In genomic region chr15:52288051-52288942, GRCh38 we compare ENCODE assay signal across 1 cellular context.
TF ChIP-seq lines count a peak whose summit lies in the region.

No MANE protein-coding gene starts in this region.

TF ChIP-seq in HepG2, 621 proteins besides CTCF, POLR2A, EP300 and RAD21 (continued from another document and continues in another):
- peak; percentile 96 for TF ChIP-seq RXRB (CRISPR knock-in tag; IDR thresholded peaks at IDR 0.05; ENCODE audit: borderline replicate concordance)
- peak; percentile 79 for TF ChIP-seq SKI (IDR thresholded peaks at IDR 0.05; ENCODE audit: partially characterized antibody)
- TF ChIP-seq FUBP1 (CRISPR knock-in tag; IDR thresholded peaks at IDR 0.05; ENCODE audit: borderline replicate concordance), result peak; percentile 77; the same call in 1 of the 2 replicates
- no peak for TF ChIP-seq MLXIP (CRISPR knock-in tag; IDR thresholded peaks at IDR 0.05; ENCODE audit: borderline replicate concordance)
- TF ChIP-seq SIN3B (IDR thresholded peaks at IDR 0.05; ENCODE audit: low read length), result no peak
- TF ChIP-seq SATB2 (CRISPR knock-in tag; IDR thresholded peaks at IDR 0.05), result 0 out of 2 replicates have a peak, but pooled peaks have one; percentile 55
- TF ChIP-seq NFKBIZ (CRISPR knock-in tag; IDR thresholded peaks at IDR 0.05), result peak; percentile 57; the same call in 1 of the 2 replicates
- TF ChIP-seq ZFP36L1 (CRISPR knock-in tag; IDR thresholded peaks at IDR 0.05), result peak; percentile 86; the same call in 1 of the 2 replicates
- no peak for TF ChIP-seq GLMP (CRISPR knock-in tag; IDR thresholded peaks at IDR 0.05; ENCODE audit: borderline replicate concordance)
- TF ChIP-seq NFRKB (IDR thresholded peaks at IDR 0.05), result no peak
- peak; percentile 40; the same call in 1 of the 2 replicates for TF ChIP-seq ZNF431 (CRISPR knock-in tag; IDR thresholded peaks at IDR 0.05; ENCODE audit: borderline replicate concordance, low read depth)
- no peak for TF ChIP-seq NFIB (CRISPR knock-in tag; IDR thresholded peaks at IDR 0.05; ENCODE audit: borderline replicate concordance)
- TF ChIP-seq ZNF513 (CRISPR knock-in tag; conservative IDR thresholded peaks at IDR 0.05), result no peak
- peak; percentile 74 for TF ChIP-seq IRF2 (CRISPR knock-in tag; IDR thresholded peaks at IDR 0.05)
- peak; percentile 89 for TF ChIP-seq GZF1 (CRISPR knock-in tag; IDR thresholded peaks at IDR 0.05)
- peak; percentile 71; the same call in 1 of the 2 replicates for TF ChIP-seq ZNF318 (CRISPR knock-in tag; IDR thresholded peaks at IDR 0.05)
- TF ChIP-seq EHMT2 (IDR thresholded peaks at IDR 0.05; ENCODE audit: borderline replicate concordance, low read depth, low read length), result no peak
- TF ChIP-seq ZBTB10 (CRISPR knock-in tag; IDR thresholded peaks at IDR 0.05; ENCODE audit: borderline replicate concordance), result no peak; the same call in 1 of the 2 replicates
- TF ChIP-seq SNAI1 (CRISPR knock-in tag; IDR thresholded peaks at IDR 0.05; ENCODE audit: borderline replicate concordance), result no peak; the same call in 1 of the 2 replicates
- TF ChIP-seq FOXK2 (IDR thresholded peaks at IDR 0.05), result peak; percentile 92
- peak; percentile 79; the same call in 1 of the 2 replicates for TF ChIP-seq MAF1 (CRISPR knock-in tag; IDR thresholded peaks at IDR 0.05; ENCODE audit: borderline replicate concordance)
- peak; percentile 80; the same call in 1 of the 2 replicates for TF ChIP-seq MIER3 (CRISPR knock-in tag; IDR thresholded peaks at IDR 0.05; ENCODE audit: borderline replicate concordance)
- peak; percentile 63; the same call in 1 of the 2 replicates for TF ChIP-seq GMEB1 (CRISPR knock-in tag; IDR thresholded peaks at IDR 0.05; ENCODE audit: borderline replicate concordance)
- TF ChIP-seq ZNF33B (CRISPR knock-in tag; IDR thresholded peaks at IDR 0.05), result no peak
- peak; percentile 91 for TF ChIP-seq DPF2 (CRISPR knock-in tag; IDR thresholded peaks at IDR 0.05; ENCODE audit: borderline replicate concordance, low read depth)
- peak in 1 of 2 experiments; percentile 89; a peak in 1 of 4 replicates for TF ChIP-seq KLF16 (CRISPR knock-in tag; IDR thresholded peaks at IDR 0.05)
- no peak for TF ChIP-seq BRF2 (CRISPR knock-in tag; IDR thresholded peaks at IDR 0.05)
- peak; percentile 88 for TF ChIP-seq POLR2G (IDR thresholded peaks at IDR 0.05; ENCODE audit: low read depth, low read length)
- TF ChIP-seq ZKSCAN1 (IDR thresholded peaks at IDR 0.05; ENCODE audit: low read length), result no peak
- TF ChIP-seq ZSCAN12 (CRISPR knock-in tag; IDR thresholded peaks at IDR 0.05), result no peak
